ENCODE assay signal across 1 cellular context in genomic region chr6:126180585-126180984, GRCh38.
TF ChIP-seq lines count a peak whose summit lies in the region.

No MANE protein-coding gene starts in this region.

TF ChIP-seq in GM23338, 12 proteins besides CTCF, POLR2A, EP300 and RAD21 (continued from another document):
- TF ChIP-seq REST (IDR thresholded peaks at IDR 0.05; ENCODE audit: unreplicated experiment) (no peak), ZNF331 (CRISPR knock-in tag; IDR thresholded peaks at IDR 0.05; ENCODE audit: low read depth) (no peak), ZNF114 (CRISPR knock-in tag; IDR thresholded peaks at IDR 0.05) (no peak), EZH2 (IDR thresholded peaks at IDR 0.05; ENCODE audit: low read depth, unreplicated experiment) (no peak), POLR2AphosphoS5 (IDR thresholded peaks at IDR 0.05; ENCODE audit: low read depth) (no peak)
